10 cellular contexts compared by ENCODE assay signal in genomic region chr6:14664112-14664592, GRCh38.
DNase-seq lines count a peak whose midpoint lies in the region; ATAC-seq lines count a peak whose summit lies in the region.
"Had no signal": no experiment of that assay in that cellular context is flagged by ENCODE, and none has a peak within 500 bp of the region (broad histone marks: within the 10 kb centered on the region; RNA-seq: fewer than 3 reads in every experiment).

No MANE protein-coding gene starts in this region.

- H3K14ac ChIP-seq in neuronal stem cell (ENCODE audit: low read length), result no peak overlapping the region

- H3K9me3 ChIP-seq in neuronal stem cell (replicated peaks in 1 of 2; ENCODE audit: control insufficient read depth in 2 of 2, insufficient read depth in 1 of 2, low read depth in 1 of 2, low read length in 2 of 2), result no peaks in the 10 kb centered on the region
- H3K9me3 ChIP-seq: right lobe of liver had no signal

- no peak overlapping the region for H3K4me3 ChIP-seq in neuronal stem cell (ENCODE audit: low read length in 2 of 2)
- H3K4me3 ChIP-seq: right lobe of liver had no signal

- H3K36me3 ChIP-seq in neuronal stem cell (replicated peaks in 1 of 2; ENCODE audit: control insufficient read depth in 2 of 2, insufficient read depth in 2 of 2, low read length in 2 of 2), result no peaks in the 10 kb centered on the region
- H3K36me3 ChIP-seq: right lobe of liver had no signal

- no peak overlapping the region for H2BK12ac ChIP-seq in neuronal stem cell (ENCODE audit: low read length)

- ATAC-seq in HG02642 (IDR thresholded peaks at IDR 0.05; ENCODE audit: poor library complexity, unreplicated experiment) (peak; percentile 57), HG03039 (IDR thresholded peaks at IDR 0.05; ENCODE audit: unreplicated experiment) (no peak)
- ATAC-seq: right lobe of liver had no signal

- no peak overlapping the region for H2BK120ac ChIP-seq in neuronal stem cell (ENCODE audit: low read depth, low read length)

- H2BK5ac ChIP-seq in neuronal stem cell (ENCODE audit: low read length), result no peak overlapping the region

- H3K27me3 ChIP-seq in neuronal stem cell (ENCODE audit: control insufficient read depth in 3 of 3, insufficient read depth in 3 of 3, low read depth in 1 of 3, low read length in 3 of 3), result peaks cover 0 to 12% (median 0%) of the 10 kb centered on the region in 3 experiments
- H3K27me3 ChIP-seq: right lobe of liver had no signal

- H3K4me2 ChIP-seq in neuronal stem cell (ENCODE audit: insufficient read depth, low read length, poor library complexity, severe bottlenecking), result no peak overlapping the region

- H4K8ac ChIP-seq in neuronal stem cell (ENCODE audit: low read depth, low read length), result no peak overlapping the region

- DNase-seq in NK-92 treated with Interleukin-12 subunit alpha and Interleukin-12 subunit beta, amount 100 ng/mL, for 24 hours (lab: John Stamatoyannopoulos, UW), result peak; percentile 19
- DNase-seq in NK-92 (lab: John Stamatoyannopoulos, UW; ENCODE audit: unreplicated experiment) (no peak), RPMI8226 (peak; percentile 48), neuronal stem cell (ENCODE audit: low spot score) (no peak), COLO829 (ENCODE audit: low spot score) (no peak)
- DNase-seq in activated CD4-positive, CD25-positive, alpha-beta regulatory T cell (lab: John Stamatoyannopoulos, UW), result no peak
- DNase-seq: right lobe of liver had no signal

- no peak overlapping the region for H2BK15ac ChIP-seq in neuronal stem cell (ENCODE audit: low read length)

- H3K18ac ChIP-seq in neuronal stem cell (ENCODE audit: low read length), result peak overlapping the region; percentile 54

- H4K91ac ChIP-seq in neuronal stem cell (ENCODE audit: low read depth, low read length, poor library complexity), result no peak overlapping the region

- H3K27ac ChIP-seq in neuronal stem cell (replicated peaks; ENCODE audit: low read length), result no peak overlapping the region
- H3K27ac ChIP-seq: HL-60, right lobe of liver had no signal

- no peaks in the 10 kb centered on the region for H3K79me1 ChIP-seq in neuronal stem cell (ENCODE audit: low read depth, low read length)

- 100% methylated on average over 1 of the region's 6 CpGs; no CpG with 5 or more reads in 1 of the 2 donors for WGBS in neuronal stem cell (ENCODE audit: extremely low coverage in 2 of 2, insufficient read length in 2 of 2, insufficient replicate concordance in 1 of 2), 2 donors

- H3K23ac ChIP-seq in neuronal stem cell (ENCODE audit: low read depth, low read length, poor library complexity), result no peak overlapping the region

- peak overlapping the region; percentile 12 for H2AFZ ChIP-seq in neuronal stem cell (ENCODE audit: low read length)

- H2AK5ac ChIP-seq in neuronal stem cell (ENCODE audit: low read depth, low read length), result no peak overlapping the region

- H3K4me1 ChIP-seq in neuronal stem cell (ENCODE audit: control insufficient read depth in 2 of 2, insufficient read depth in 1 of 2, low read depth in 1 of 2, low read length in 2 of 2), result peaks cover 0 to 12% of the 10 kb centered on the region in 2 donors
- H3K4me1 ChIP-seq: right lobe of liver had no signal

- H3K4ac ChIP-seq in neuronal stem cell (ENCODE audit: low read length), result no peak overlapping the region

- no peak overlapping the region for H3K9ac ChIP-seq in neuronal stem cell (ENCODE audit: low read depth, low read length, poor library complexity)

Comparison
In these comparisons a context has a peak if more than half of its experiments do, and no peak if none do; other contexts are left out.
1. DNase-seq: peak in NK-92 treated with Interleukin-12 subunit alpha and Interleukin-12 subunit beta, amount 100 ng/mL, for 24 hours (single experiment) and RPMI8226 (single experiment); none in NK-92 (single experiment), neuronal stem cell (single experiment), COLO829 (single experiment) and activated CD4-positive, CD25-positive, alpha-beta regulatory T cell (0 of 4).